Comparison of ENCODE assay signal across 8 cellular contexts in genomic region chr1:244049142-244049968, GRCh38. TPM values are rescaled to one million over a fixed set of nuclear protein-coding genes. Genes with fewer than 3 reads are reported as not detected.
DNase-seq lines count a peak whose midpoint lies in the region; ATAC-seq and TF ChIP-seq lines count a peak whose summit lies in the region.

No MANE protein-coding gene starts in this region.

- peak overlapping the region; percentile 91 for H3K4me3 ChIP-seq in BE2C (ENCODE audit: low read depth, low read length)
- H3K4me3 ChIP-seq in HEK293 (ENCODE audit: low read depth, low read length) = peak overlapping the region; percentile 64
- peak overlapping the region; percentile 75 to 90 for H3K4me3 ChIP-seq in SK-N-SH (ENCODE audit: low read depth in 2 of 2, low read length in 1 of 2)
- peak overlapping the region; percentile 62 for H3K4me3 ChIP-seq in iPS DF 6.9 (ENCODE audit: low read length)
- peak overlapping the region; percentile 77 to 81 (median 80) for H3K4me3 ChIP-seq in skeletal muscle tissue (ENCODE audit: low read length in 3 of 3)

- CTCF ChIA-PET in HEK293 (lab: Yijun Ruan, JAX) = interaction anchor here (0.7 to 1.6 kb wide), 3 partner anchors 11 to 223 kb away, joined by 3 to 6 read pairs (median 3); no protein-coding TSS in a partner anchor
- CTCF ChIA-PET in SK-N-SH (lab: Yijun Ruan, JAX) = no interaction called here

- no peak for TF ChIP-seq EP300 in SK-N-SH (IDR thresholded peaks at IDR 0.05; ENCODE audit: borderline replicate concordance in 1 of 2, low read depth in 1 of 2, low read length in 1 of 2)

- H3K9me3 ChIP-seq in BE2C = no peaks in the 10 kb centered on the region
- no peaks in the 10 kb centered on the region for H3K9me3 ChIP-seq in HEK293 (ENCODE audit: control insufficient read depth, insufficient read depth, low read depth, low read length)
- no peaks in the 10 kb centered on the region for H3K9me3 ChIP-seq in SK-N-SH
- H3K9me3 ChIP-seq in iPS DF 6.9 (ENCODE audit: control insufficient read depth, insufficient read depth, low read length) = no peaks in the 10 kb centered on the region
- H3K9me3 ChIP-seq in skeletal muscle tissue (ENCODE audit: control insufficient read depth in 3 of 3, low read length in 3 of 3) = no peaks in the 10 kb centered on the region

- H3K9me2 ChIP-seq in SK-N-SH = no peaks in the 10 kb centered on the region

- H3K4me1 ChIP-seq in BE2C = peaks cover 12% of the 10 kb centered on the region; the same call in 1 of the 2 replicates
- H3K4me1 ChIP-seq in HEK293 (ENCODE audit: control insufficient read depth, insufficient read depth, low read length) = peaks cover 15% of the 10 kb centered on the region
- peaks cover 17 to 52% of the 10 kb centered on the region in 2 experiments; a peak in 3 of 4 replicates for H3K4me1 ChIP-seq in SK-N-SH (ENCODE audit: control insufficient read depth in 1 of 2, insufficient read depth in 2 of 2, low read depth in 1 of 2, low read length in 1 of 2)
- no peaks in the 10 kb centered on the region for H3K4me1 ChIP-seq in iPS DF 6.9 (ENCODE audit: control insufficient read depth, insufficient read depth, low read length)
- H3K4me1 ChIP-seq in skeletal muscle tissue (ENCODE audit: control insufficient read depth in 3 of 3, insufficient read depth in 3 of 3, low read length in 3 of 3) = peaks cover 25 to 32% (median 31%) of the 10 kb centered on the region in 3 donors

- H3K27ac ChIP-seq in HEK293 (ENCODE audit: extremely low read depth, low read depth, low read length) (peak overlapping the region; percentile 50; the same call in 1 of the 2 replicates), SK-N-SH (ENCODE audit: low read depth in 2 of 2, low read length in 1 of 2) (peak overlapping the region; percentile 72 to 93), iPS DF 6.9 (ENCODE audit: low read length) (no peak overlapping the region), skeletal muscle tissue (ENCODE audit: low read depth, low read length) (peak overlapping the region; percentile 76)

- peak; percentile 75 for DNase-seq in BE2C
- DNase-seq in SK-N-SH = peak; percentile 73
- peak in 37 of 58 donors; percentile 30 to 84 (median 56) for DNase-seq in anterior cingulate cortex (lab: John Stamatoyannopoulos, UW)
- no peak for DNase-seq in iPS DF 6.9 (ENCODE audit: low read depth, low spot score)
- no peak for DNase-seq in cerebellum (ENCODE audit: low spot score)

- under 1% methylated on average over 24 of the region's 75 CpGs for WGBS in SK-N-SH (ENCODE audit: low lambda C conversion rate)
- no CpG with 5 or more reads among the region's 75 CpGs for WGBS in iPS DF 6.9 (ENCODE audit: insufficient coverage, insufficient read length)

- H2AFZ ChIP-seq in SK-N-SH (ENCODE audit: low read depth) = peak overlapping the region; percentile 33; the same call in 1 of the 2 replicates

- no peaks in the 10 kb centered on the region for H3K27me3 ChIP-seq in BE2C
- H3K27me3 ChIP-seq in SK-N-SH (ENCODE audit: insufficient read depth) = no peaks in the 10 kb centered on the region
- H3K27me3 ChIP-seq in iPS DF 6.9 (ENCODE audit: control insufficient read depth, insufficient read depth, low read length) = no peaks in the 10 kb centered on the region; the same call in 1 of the 2 replicates
- no peaks in the 10 kb centered on the region for H3K27me3 ChIP-seq in skeletal muscle tissue (ENCODE audit: control insufficient read depth in 3 of 3, insufficient read depth in 3 of 3, low read length in 3 of 3)

- POLR2A ChIA-PET in HEK293 (lab: Yijun Ruan, JAX) = interaction anchor here (0.7 to 1.6 kb wide), 2 partner anchors 84 to 190 kb away, joined by 3 to 6 read pairs; no protein-coding TSS in a partner anchor
- POLR2A ChIA-PET in SK-N-SH (lab: Yijun Ruan, JAX) = no interaction called here

- TF ChIP-seq CTCF in BE2C (IDR thresholded peaks at IDR 0.05; ENCODE audit: low read depth, low read length) = no peak
- no peak for TF ChIP-seq CTCF in HEK293 (tag by site-specific recombination; IDR thresholded peaks at IDR 0.05)
- no peak for TF ChIP-seq CTCF in SK-N-SH (IDR thresholded peaks at IDR 0.05)

- no peak for TF ChIP-seq RAD21 in SK-N-SH (IDR thresholded peaks at IDR 0.05; ENCODE audit: low read length)

- H4K20me1 ChIP-seq in SK-N-SH (ENCODE audit: insufficient read depth) = peaks cover 29% of the 10 kb centered on the region

- peak overlapping the region; percentile 96 for H3K4me2 ChIP-seq in SK-N-SH

- H3F3A ChIP-seq in SK-N-SH (replicated peaks; ENCODE audit: insufficient read depth) = peaks cover 6% of the 10 kb centered on the region

- peaks cover 51% of the 10 kb centered on the region for H3K79me2 ChIP-seq in SK-N-SH (ENCODE audit: insufficient read depth)

- ATAC-seq in HG03196 (IDR thresholded peaks at IDR 0.05; ENCODE audit: unreplicated experiment) = no peak

- H3K9ac ChIP-seq in SK-N-SH (peak overlapping the region; percentile 94), skeletal muscle tissue (ENCODE audit: low read depth in 1 of 3, low read length in 3 of 3) (peak overlapping the region; percentile 79 to 87 (median 79))

- peaks cover 12% of the 10 kb centered on the region for H3K36me3 ChIP-seq in BE2C
- H3K36me3 ChIP-seq in HEK293 (ENCODE audit: control insufficient read depth in 2 of 2, insufficient read depth in 1 of 2, low read length in 2 of 2) = peaks cover 0 to 10% of the 10 kb centered on the region in 2 experiments; a peak in 1 of 3 replicates
- peaks cover 7% of the 10 kb centered on the region in 2 experiments for H3K36me3 ChIP-seq in SK-N-SH (replicated peaks in 1 of 2; ENCODE audit: control insufficient read depth in 1 of 2, insufficient read depth in 2 of 2, low read length in 1 of 2)
- H3K36me3 ChIP-seq in iPS DF 6.9 (ENCODE audit: control insufficient read depth, insufficient read depth, low read length) = no peaks in the 10 kb centered on the region
- H3K36me3 ChIP-seq in skeletal muscle tissue (ENCODE audit: control insufficient read depth in 3 of 3, insufficient read depth in 3 of 3, low read length in 3 of 3) = peaks cover 3 to 8% (median 6%) of the 10 kb centered on the region in 3 donors

TF ChIP-seq in HEK293, 187 proteins besides CTCF, POLR2A, EP300 and RAD21 (continues in another document):
- TF ChIP-seq PRDM10 (tag by site-specific recombination; IDR thresholded peaks at IDR 0.05) (peak; percentile 82), ZNF585B (tag by site-specific recombination; IDR thresholded peaks at IDR 0.05) (no peak)

TF ChIP-seq in SK-N-SH, 30 proteins besides CTCF, POLR2A, EP300 and RAD21:
- TF ChIP-seq RXRA (IDR thresholded peaks at IDR 0.05; ENCODE audit: borderline replicate concordance, low read depth) (no peak), PBX3 (IDR thresholded peaks at IDR 0.05) (0 out of 2 replicates have a peak, but pooled peaks have one; percentile 35), SIN3A (IDR thresholded peaks at IDR 0.05; ENCODE audit: borderline replicate concordance, low read depth, low read length) (peak; percentile 58; the same call in 1 of the 2 replicates)

RNA-seq across cellular contexts. Expression of gene ZBTB18, which starts 1.7 kb away (rescaled TPM):
- 23.9 TPM for polyA plus RNA-seq in BE2C (2012; ENCODE audit: insufficient read depth, insufficient read length, low read depth)
- polyA plus RNA-seq in SK-N-SH (2012; rRNA removed) = 19.3 and 21.3 TPM in 2 replicates
- 19.9 and 20.2 TPM in 2 replicates for polyA plus RNA-seq in SK-N-SH (2012; cell fraction: cytosol; rRNA removed)
- 35.1 and 43.3 TPM in 2 replicates for polyA plus RNA-seq in SK-N-SH (2012; cell fraction: nucleus; rRNA removed)
- 58.5 TPM for total RNA-seq in skeletal muscle tissue
- 228 TPM for total RNA-seq in cerebellum

Comparison
In these comparisons a context has a peak if more than half of its experiments do, and no peak if none do; other contexts are left out.
1. DNase-seq: peak in BE2C (single experiment), SK-N-SH (single experiment) and anterior cingulate cortex (37 of 58); none in iPS DF 6.9 (single experiment) and cerebellum (single experiment).
2. Peak in every context shown above with its lines, with median percentiles within 50 percentile points of each other: H3K4me3 ChIP-seq.